Comparison of ENCODE assay signal across 17 cellular contexts in genomic region chr7:87918740-87919139, GRCh38.
"Had no signal": no experiment of that assay in that cellular context is flagged by ENCODE, and none has a peak within 500 bp of the region (broad histone marks: within the 10 kb centered on the region; RNA-seq: fewer than 3 reads in every experiment).

No MANE protein-coding gene starts in this region.

- ATAC-seq: left lobe of liver; mucosa of descending colon; naive thymus-derived CD8-positive, alpha-beta T cell had no signal

- H3K27ac Mint-ChIP-seq: naive thymus-derived CD8-positive, alpha-beta T cell had no signal

- H3K4me3 Mint-ChIP-seq: naive thymus-derived CD8-positive, alpha-beta T cell had no signal

- H3K27ac ChIP-seq: neutrophil, right atrium auricular region, stomach, thoracic aorta, transverse colon had no signal

- H3K9me3 Mint-ChIP-seq: naive thymus-derived CD8-positive, alpha-beta T cell had no signal

- H3K36me3 ChIP-seq: neutrophil, right atrium auricular region, stomach, thoracic aorta, transverse colon had no signal

- H3K36me3 Mint-ChIP-seq: naive thymus-derived CD8-positive, alpha-beta T cell had no signal

- DNase-seq: effector memory CD4-positive, alpha-beta T cell; foreskin melanocyte; head of caudate nucleus; hippocampal formation; mucosa of descending colon; naive thymus-derived CD8-positive, alpha-beta T cell; posterior cingulate gyrus; small intestine; stimulated activated CD4-positive, alpha-beta T cell treated with anti-CD3 and anti-CD28 coated beads, Interleukin-12 subunit alpha, Interleukin-12 subunit beta, amount 100 ng/mL, for 4 hours; stimulated activated naive CD4-positive, alpha-beta T cell; stomach; substantia nigra; transverse colon had no signal

- H3K4me3 ChIP-seq: mucosa of descending colon, right atrium auricular region, stomach, thoracic aorta, transverse colon had no signal

- H3K27me3 ChIP-seq: neutrophil, right atrium auricular region, stomach, transverse colon had no signal

- H3K4me1 ChIP-seq: right atrium auricular region, stomach, transverse colon had no signal

- H3K9me3 ChIP-seq: mucosa of descending colon, neutrophil, right atrium auricular region, stomach, thoracic aorta, transverse colon had no signal

- FAIRE-seq: small intestine had no signal

- H3K4me1 Mint-ChIP-seq: naive thymus-derived CD8-positive, alpha-beta T cell had no signal
